1 cellular context compared by ENCODE assay signal in the genomic region with DNA sequence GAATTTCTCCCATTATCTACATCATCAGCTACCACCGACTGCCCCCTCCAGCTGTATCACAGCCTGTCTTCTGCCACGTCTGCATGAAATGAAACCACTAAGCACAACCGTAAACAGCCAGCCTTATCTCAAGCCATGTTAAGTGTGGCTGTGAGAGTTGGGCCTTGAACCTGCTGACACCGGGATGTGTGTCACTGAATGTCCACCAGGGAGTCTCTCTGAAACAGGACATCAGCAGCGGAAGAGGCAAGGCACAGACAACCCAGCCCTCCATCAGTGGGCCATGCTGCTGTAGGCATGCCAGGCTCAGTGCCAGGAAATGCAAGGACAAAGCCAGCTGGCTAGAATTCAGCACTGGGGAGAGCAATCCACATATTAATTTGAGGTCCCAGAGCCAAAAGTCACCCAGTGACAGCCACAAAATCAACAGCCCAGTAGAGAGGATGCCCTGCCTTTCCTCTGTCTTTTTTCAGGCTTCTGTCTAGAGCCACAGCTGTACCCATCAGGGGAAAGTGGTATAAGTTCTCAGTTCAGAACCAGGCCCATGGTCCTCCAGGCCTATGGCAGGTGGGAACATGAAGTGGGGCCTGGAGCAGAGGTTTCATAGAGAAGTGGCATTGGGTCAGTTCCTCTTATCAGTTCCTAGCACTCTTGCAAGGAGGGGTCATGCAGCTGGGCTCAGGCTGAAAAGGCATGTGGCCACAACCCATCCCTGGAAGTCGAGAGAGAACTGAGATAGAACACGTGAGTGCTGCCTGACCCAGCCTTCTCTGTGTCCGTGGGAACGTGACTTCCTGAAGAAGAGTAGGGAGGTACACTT.
TF ChIP-seq lines count a peak whose summit lies in the region.

No MANE protein-coding gene starts in this region.

TF ChIP-seq in K562, 482 proteins besides CTCF, POLR2A, EP300 and RAD21 (continued from another document and continues in another):
- peak; percentile 79; the same call in 1 of the 2 replicates for TF ChIP-seq MYC (IDR thresholded peaks at IDR 0.05; ENCODE audit: low read depth, low read length)
- peak; percentile 16; the same call in 1 of the 2 replicates for TF ChIP-seq MYC (CRISPR knock-in tag; IDR thresholded peaks at IDR 0.05; ENCODE audit: borderline replicate concordance, low read depth)
- no peak for TF ChIP-seq E4F1 (CRISPR knock-in tag; IDR thresholded peaks at IDR 0.05; ENCODE audit: borderline replicate concordance)
- TF ChIP-seq ZNF197 (CRISPR knock-in tag; IDR thresholded peaks at IDR 0.05; ENCODE audit: low read depth) = no peak
- no peak for TF ChIP-seq SMAD2 (IDR thresholded peaks at IDR 0.05; ENCODE audit: low read depth, low read length)
- TF ChIP-seq JUN (IDR thresholded peaks at IDR 0.05; ENCODE audit: borderline replicate concordance, low read depth, low read length) = peak; percentile 36; the same call in 1 of the 2 replicates
- TF ChIP-seq JUN (CRISPR knock-in tag; IDR thresholded peaks at IDR 0.05; ENCODE audit: borderline replicate concordance) = no peak
- TF ChIP-seq RBM39 (optimal IDR thresholded peaks at IDR 0.05; ENCODE audit: low read depth, low read length) = no peak
- TF ChIP-seq, protein P1, sequence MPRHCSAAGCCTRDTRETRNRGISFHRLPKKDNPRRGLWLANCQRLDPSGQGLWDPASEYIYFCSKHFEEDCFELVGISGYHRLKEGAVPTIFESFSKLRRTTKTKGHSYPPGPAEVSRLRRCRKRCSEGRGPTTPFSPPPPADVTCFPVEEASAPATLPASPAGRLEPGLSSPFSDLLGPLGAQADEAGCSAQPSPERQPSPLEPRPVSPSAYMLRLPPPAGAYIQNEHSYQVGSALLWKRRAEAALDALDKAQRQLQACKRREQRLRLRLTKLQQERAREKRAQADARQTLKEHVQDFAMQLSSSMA (CRISPR knock-in tag; IDR thresholded peaks at IDR 0.05) = peak; percentile 90
- TF ChIP-seq ZNF511 (CRISPR knock-in tag; IDR thresholded peaks at IDR 0.05) = no peak
- TF ChIP-seq RB1 (IDR thresholded peaks at IDR 0.05; ENCODE audit: low read depth) = no peak
- TF ChIP-seq ELK3 (CRISPR knock-in tag; IDR thresholded peaks at IDR 0.05) = no peak
- no peak for TF ChIP-seq PTRF (tag; IDR thresholded peaks at IDR 0.05)
- TF ChIP-seq ZNF277 (CRISPR knock-in tag; IDR thresholded peaks at IDR 0.05; ENCODE audit: borderline replicate concordance) = no peak
- TF ChIP-seq IRF2 (CRISPR knock-in tag; IDR thresholded peaks at IDR 0.05) = no peak
- no peak for TF ChIP-seq GTF2F1 (IDR thresholded peaks at IDR 0.05; ENCODE audit: low read depth, low read length)
- TF ChIP-seq ELK1 (CRISPR knock-in tag; IDR thresholded peaks at IDR 0.05) = no peak
- no peak for TF ChIP-seq ZNF445 (CRISPR knock-in tag; IDR thresholded peaks at IDR 0.05; ENCODE audit: low read depth)
- TF ChIP-seq, protein P2, sequence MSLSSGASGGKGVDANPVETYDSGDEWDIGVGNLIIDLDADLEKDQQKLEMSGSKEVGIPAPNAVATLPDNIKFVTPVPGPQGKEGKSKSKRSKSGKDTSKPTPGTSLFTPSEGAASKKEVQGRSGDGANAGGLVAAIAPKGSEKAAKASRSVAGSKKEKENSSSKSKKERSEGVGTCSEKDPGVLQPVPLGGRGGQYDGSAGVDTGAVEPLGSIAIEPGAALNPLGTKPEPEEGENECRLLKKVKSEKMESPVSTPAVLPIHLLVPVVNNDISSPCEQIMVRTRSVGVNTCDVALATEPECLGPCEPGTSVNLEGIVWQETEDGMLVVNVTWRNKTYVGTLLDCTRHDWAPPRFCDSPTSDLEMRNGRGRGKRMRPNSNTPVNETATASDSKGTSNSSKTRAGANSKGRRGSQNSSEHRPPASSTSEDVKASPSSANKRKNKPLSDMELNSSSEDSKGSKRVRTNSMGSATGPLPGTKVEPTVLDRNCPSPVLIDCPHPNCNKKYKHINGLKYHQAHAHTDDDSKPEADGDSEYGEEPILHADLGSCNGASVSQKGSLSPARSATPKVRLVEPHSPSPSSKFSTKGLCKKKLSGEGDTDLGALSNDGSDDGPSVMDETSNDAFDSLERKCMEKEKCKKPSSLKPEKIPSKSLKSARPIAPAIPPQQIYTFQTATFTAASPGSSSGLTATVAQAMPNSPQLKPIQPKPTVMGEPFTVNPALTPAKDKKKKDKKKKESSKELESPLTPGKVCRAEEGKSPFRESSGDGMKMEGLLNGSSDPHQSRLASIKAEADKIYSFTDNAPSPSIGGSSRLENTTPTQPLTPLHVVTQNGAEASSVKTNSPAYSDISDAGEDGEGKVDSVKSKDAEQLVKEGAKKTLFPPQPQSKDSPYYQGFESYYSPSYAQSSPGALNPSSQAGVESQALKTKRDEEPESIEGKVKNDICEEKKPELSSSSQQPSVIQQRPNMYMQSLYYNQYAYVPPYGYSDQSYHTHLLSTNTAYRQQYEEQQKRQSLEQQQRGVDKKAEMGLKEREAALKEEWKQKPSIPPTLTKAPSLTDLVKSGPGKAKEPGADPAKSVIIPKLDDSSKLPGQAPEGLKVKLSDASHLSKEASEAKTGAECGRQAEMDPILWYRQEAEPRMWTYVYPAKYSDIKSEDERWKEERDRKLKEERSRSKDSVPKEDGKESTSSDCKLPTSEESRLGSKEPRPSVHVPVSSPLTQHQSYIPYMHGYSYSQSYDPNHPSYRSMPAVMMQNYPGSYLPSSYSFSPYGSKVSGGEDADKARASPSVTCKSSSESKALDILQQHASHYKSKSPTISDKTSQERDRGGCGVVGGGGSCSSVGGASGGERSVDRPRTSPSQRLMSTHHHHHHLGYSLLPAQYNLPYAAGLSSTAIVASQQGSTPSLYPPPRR (CRISPR knock-in tag; IDR thresholded peaks at IDR 0.05; ENCODE audit: borderline replicate concordance) = no peak
- no peak for TF ChIP-seq HSF4 (CRISPR knock-in tag; IDR thresholded peaks at IDR 0.05; ENCODE audit: borderline replicate concordance)
- TF ChIP-seq, protein P3, sequence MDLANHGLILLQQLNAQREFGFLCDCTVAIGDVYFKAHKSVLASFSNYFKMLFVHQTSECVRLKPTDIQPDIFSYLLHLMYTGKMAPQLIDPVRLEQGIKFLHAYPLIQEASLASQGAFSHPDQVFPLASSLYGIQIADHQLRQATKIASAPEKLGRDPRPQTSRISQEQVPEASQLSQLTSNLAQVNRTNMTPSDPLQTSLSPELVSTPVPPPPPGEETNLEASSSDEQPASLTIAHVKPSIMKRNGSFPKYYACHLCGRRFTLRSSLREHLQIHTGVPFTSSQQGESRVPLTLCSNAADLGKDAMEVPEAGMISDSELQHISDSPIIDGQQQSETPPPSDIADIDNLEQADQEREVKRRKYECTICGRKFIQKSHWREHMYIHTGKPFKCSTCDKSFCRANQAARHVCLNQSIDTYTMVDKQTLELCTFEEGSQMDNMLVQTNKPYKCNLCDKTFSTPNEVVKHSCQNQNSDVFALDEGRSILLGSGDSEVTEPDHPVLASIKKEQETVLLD (IDR thresholded peaks at IDR 0.05) = no peak
- TF ChIP-seq ZHX1 (conservative IDR thresholded peaks at IDR 0.05; ENCODE audit: low read length) = no peak
